In genomic region chr1:15836511-15836771, GRCh38 we compare ENCODE assay signal across 1 cellular context.
TF ChIP-seq lines count a peak whose summit lies in the region.

No MANE protein-coding gene starts in this region.

TF ChIP-seq in HEK293T, 16 proteins besides CTCF, POLR2A, EP300 and RAD21:
- TF ChIP-seq ZNF384 (IDR thresholded peaks at IDR 0.05): 0 out of 2 replicates have a peak, but pooled peaks have one; percentile 5
TF ChIP-seq in HEK293T: peak in this region for 1; not testable (repeated sequence) for 15.
